1 cellular context compared by ENCODE assay signal in the genomic region with DNA sequence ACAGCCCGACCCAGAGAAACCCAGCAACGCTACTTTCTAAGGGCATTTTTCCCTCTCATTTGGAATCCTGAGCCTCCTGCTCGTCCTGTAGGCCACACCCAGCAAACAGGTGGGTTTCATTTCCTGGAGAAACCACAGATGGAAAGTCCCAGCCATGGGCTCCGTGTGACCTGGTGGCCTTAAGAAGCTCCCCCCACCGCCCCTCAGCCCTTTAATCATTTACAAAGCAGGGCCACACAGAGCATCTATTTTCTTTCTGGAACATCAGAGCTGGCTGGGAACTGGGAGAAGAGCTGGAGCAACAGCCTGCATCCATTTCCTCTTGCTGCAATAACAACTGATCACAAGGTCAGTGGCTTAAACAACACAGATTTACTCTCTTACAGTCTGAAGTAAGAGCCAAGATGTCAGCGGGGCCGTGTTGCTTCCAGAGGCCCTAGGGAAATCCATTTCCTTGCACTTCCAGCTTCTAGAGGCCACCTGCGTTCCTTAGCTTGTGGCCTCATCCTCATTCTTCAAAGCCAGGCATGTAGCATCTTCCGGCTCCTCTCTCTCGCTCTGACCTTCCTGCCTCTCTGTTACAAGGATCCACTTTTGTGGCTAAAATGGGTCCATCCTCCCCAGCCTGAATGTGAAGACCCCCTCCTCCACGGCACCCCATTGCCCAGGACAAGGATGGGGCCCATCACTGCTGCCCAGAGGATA.
TF ChIP-seq lines count a peak whose summit lies in the region.

No MANE protein-coding gene starts in this region.

TF ChIP-seq in HepG2, 621 proteins besides CTCF, POLR2A, EP300 and RAD21 (continued from another document and continues in another):
- TF ChIP-seq, protein P1, sequence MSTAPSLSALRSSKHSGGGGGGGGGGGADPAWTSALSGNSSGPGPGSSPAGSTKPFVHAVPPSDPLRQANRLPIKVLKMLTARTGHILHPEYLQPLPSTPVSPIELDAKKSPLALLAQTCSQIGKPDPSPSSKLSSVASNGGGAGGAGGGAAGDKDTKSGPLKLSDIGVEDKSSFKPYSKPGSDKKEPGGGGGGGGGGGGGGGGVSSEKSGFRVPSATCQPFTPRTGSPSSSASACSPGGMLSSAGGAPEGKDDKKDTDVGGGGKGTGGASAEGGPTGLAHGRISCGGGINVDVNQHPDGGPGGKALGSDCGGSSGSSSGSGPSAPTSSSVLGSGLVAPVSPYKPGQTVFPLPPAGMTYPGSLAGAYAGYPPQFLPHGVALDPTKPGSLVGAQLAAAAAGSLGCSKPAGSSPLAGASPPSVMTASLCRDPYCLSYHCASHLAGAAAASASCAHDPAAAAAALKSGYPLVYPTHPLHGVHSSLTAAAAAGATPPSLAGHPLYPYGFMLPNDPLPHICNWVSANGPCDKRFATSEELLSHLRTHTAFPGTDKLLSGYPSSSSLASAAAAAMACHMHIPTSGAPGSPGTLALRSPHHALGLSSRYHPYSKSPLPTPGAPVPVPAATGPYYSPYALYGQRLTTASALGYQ (CRISPR knock-in tag; IDR thresholded peaks at IDR 0.05): no peak
- TF ChIP-seq, protein P2, sequence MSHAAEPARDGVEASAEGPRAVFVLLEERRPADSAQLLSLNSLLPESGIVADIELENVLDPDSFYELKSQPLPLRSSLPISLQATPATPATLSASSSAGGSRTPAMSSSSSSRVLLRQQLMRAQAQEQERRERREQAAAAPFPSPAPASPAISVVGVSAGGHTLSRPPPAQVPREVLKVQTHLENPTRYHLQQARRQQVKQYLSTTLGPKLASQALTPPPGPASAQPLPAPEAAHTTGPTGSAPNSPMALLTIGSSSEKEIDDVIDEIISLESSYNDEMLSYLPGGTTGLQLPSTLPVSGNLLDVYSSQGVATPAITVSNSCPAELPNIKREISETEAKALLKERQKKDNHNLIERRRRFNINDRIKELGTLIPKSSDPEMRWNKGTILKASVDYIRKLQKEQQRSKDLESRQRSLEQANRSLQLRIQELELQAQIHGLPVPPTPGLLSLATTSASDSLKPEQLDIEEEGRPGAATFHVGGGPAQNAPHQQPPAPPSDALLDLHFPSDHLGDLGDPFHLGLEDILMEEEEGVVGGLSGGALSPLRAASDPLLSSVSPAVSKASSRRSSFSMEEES (CRISPR knock-in tag; IDR thresholded peaks at IDR 0.05): peak; percentile 57
- peak; percentile 67 for TF ChIP-seq GATAD2A (CRISPR knock-in tag; IDR thresholded peaks at IDR 0.05)
- 0 out of 2 replicates have a peak, but pooled peaks have one; percentile 57 for TF ChIP-seq FOXO1 (CRISPR knock-in tag; IDR thresholded peaks at IDR 0.05)
- TF ChIP-seq, protein P3, sequence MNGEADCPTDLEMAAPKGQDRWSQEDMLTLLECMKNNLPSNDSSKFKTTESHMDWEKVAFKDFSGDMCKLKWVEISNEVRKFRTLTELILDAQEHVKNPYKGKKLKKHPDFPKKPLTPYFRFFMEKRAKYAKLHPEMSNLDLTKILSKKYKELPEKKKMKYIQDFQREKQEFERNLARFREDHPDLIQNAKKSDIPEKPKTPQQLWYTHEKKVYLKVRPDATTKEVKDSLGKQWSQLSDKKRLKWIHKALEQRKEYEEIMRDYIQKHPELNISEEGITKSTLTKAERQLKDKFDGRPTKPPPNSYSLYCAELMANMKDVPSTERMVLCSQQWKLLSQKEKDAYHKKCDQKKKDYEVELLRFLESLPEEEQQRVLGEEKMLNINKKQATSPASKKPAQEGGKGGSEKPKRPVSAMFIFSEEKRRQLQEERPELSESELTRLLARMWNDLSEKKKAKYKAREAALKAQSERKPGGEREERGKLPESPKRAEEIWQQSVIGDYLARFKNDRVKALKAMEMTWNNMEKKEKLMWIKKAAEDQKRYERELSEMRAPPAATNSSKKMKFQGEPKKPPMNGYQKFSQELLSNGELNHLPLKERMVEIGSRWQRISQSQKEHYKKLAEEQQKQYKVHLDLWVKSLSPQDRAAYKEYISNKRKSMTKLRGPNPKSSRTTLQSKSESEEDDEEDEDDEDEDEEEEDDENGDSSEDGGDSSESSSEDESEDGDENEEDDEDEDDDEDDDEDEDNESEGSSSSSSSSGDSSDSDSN (CRISPR knock-in tag; IDR thresholded peaks at IDR 0.05): 0 out of 2 replicates have a peak, but pooled peaks have one; percentile 19
- TF ChIP-seq, protein P4, sequence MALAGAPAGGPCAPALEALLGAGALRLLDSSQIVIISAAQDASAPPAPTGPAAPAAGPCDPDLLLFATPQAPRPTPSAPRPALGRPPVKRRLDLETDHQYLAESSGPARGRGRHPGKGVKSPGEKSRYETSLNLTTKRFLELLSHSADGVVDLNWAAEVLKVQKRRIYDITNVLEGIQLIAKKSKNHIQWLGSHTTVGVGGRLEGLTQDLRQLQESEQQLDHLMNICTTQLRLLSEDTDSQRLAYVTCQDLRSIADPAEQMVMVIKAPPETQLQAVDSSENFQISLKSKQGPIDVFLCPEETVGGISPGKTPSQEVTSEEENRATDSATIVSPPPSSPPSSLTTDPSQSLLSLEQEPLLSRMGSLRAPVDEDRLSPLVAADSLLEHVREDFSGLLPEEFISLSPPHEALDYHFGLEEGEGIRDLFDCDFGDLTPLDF (CRISPR knock-in tag; IDR thresholded peaks at IDR 0.05): no peak
- TF ChIP-seq, protein P5, sequence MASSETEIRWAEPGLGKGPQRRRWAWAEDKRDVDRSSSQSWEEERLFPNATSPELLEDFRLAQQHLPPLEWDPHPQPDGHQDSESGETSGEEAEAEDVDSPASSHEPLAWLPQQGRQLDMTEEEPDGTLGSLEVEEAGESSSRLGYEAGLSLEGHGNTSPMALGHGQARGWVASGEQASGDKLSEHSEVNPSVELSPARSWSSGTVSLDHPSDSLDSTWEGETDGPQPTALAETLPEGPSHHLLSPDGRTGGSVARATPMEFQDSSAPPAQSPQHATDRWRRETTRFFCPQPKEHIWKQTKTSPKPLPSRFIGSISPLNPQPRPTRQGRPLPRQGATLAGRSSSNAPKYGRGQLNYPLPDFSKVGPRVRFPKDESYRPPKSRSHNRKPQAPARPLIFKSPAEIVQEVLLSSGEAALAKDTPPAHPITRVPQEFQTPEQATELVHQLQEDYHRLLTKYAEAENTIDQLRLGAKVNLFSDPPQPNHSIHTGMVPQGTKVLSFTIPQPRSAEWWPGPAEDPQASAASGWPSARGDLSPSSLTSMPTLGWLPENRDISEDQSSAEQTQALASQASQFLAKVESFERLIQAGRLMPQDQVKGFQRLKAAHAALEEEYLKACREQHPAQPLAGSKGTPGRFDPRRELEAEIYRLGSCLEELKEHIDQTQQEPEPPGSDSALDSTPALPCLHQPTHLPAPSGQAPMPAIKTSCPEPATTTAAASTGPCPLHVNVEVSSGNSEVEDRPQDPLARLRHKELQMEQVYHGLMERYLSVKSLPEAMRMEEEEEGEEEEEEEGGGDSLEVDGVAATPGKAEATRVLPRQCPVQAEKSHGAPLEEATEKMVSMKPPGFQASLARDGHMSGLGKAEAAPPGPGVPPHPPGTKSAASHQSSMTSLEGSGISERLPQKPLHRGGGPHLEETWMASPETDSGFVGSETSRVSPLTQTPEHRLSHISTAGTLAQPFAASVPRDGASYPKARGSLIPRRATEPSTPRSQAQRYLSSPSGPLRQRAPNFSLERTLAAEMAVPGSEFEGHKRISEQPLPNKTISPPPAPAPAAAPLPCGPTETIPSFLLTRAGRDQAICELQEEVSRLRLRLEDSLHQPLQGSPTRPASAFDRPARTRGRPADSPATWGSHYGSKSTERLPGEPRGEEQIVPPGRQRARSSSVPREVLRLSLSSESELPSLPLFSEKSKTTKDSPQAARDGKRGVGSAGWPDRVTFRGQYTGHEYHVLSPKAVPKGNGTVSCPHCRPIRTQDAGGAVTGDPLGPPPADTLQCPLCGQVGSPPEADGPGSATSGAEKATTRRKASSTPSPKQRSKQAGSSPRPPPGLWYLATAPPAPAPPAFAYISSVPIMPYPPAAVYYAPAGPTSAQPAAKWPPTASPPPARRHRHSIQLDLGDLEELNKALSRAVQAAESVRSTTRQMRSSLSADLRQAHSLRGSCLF (CRISPR knock-in tag; IDR thresholded peaks at IDR 0.05; ENCODE audit: borderline replicate concordance): 0 out of 2 replicates have a peak, but pooled peaks have one; percentile 3
- TF ChIP-seq GATAD1 (CRISPR knock-in tag; IDR thresholded peaks at IDR 0.05): 0 out of 2 replicates have a peak, but pooled peaks have one; percentile 15
- peak; percentile 53 for TF ChIP-seq SAP130 (CRISPR knock-in tag; IDR thresholded peaks at IDR 0.05; ENCODE audit: low read depth)
- TF ChIP-seq ZKSCAN8 (CRISPR knock-in tag; IDR thresholded peaks at IDR 0.05; ENCODE audit: borderline replicate concordance): 0 out of 2 replicates have a peak, but pooled peaks have one; percentile 25
- TF ChIP-seq SALL1 (CRISPR knock-in tag; IDR thresholded peaks at IDR 0.05): peak; percentile 21; the same call in 1 of the 2 replicates
- peak; percentile 40; the same call in 1 of the 2 replicates for TF ChIP-seq NFKBIZ (CRISPR knock-in tag; IDR thresholded peaks at IDR 0.05)
- no peak for TF ChIP-seq ZNF543 (CRISPR knock-in tag; IDR thresholded peaks at IDR 0.05)
- peak; percentile 38; the same call in 1 of the 2 replicates for TF ChIP-seq TAF1 (CRISPR knock-in tag; IDR thresholded peaks at IDR 0.05)
- no peak for TF ChIP-seq HMG20B (CRISPR knock-in tag; conservative IDR thresholded peaks at IDR 0.05)
- TF ChIP-seq, protein P6, sequence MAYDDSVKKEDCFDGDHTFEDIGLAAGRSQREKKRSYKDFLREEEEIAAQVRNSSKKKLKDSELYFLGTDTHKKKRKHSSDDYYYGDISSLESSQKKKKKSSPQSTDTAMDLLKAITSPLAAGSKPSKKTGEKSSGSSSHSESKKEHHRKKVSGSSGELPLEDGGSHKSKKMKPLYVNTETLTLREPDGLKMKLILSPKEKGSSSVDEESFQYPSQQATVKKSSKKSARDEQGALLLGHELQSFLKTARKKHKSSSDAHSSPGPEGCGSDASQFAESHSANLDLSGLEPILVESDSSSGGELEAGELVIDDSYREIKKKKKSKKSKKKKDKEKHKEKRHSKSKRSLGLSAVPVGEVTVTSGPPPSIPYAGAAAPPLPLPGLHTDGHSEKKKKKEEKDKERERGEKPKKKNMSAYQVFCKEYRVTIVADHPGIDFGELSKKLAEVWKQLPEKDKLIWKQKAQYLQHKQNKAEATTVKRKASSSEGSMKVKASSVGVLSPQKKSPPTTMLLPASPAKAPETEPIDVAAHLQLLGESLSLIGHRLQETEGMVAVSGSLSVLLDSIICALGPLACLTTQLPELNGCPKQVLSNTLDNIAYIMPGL (CRISPR knock-in tag; IDR thresholded peaks at IDR 0.05; ENCODE audit: borderline replicate concordance in 1 of 2, low read depth in 1 of 2): 0 out of 4 replicates have a peak, but pooled peaks of 1 of the 2 experiments have one; percentile 12
- no peak for TF ChIP-seq ZSCAN12 (CRISPR knock-in tag; IDR thresholded peaks at IDR 0.05)
- TF ChIP-seq DMAP1 (CRISPR knock-in tag; IDR thresholded peaks at IDR 0.05): peak; percentile 26; the same call in 1 of the 2 replicates
- peak; percentile 5; the same call in 1 of the 2 replicates for TF ChIP-seq MYC (CRISPR knock-in tag; IDR thresholded peaks at IDR 0.05; ENCODE audit: borderline replicate concordance)
- peak; percentile 74; the same call in 1 of the 2 replicates for TF ChIP-seq ZNF614 (CRISPR knock-in tag; IDR thresholded peaks at IDR 0.05; ENCODE audit: borderline replicate concordance)
- no peak for TF ChIP-seq ZFP36L2 (CRISPR knock-in tag; IDR thresholded peaks at IDR 0.05)
- TF ChIP-seq, protein P7, sequence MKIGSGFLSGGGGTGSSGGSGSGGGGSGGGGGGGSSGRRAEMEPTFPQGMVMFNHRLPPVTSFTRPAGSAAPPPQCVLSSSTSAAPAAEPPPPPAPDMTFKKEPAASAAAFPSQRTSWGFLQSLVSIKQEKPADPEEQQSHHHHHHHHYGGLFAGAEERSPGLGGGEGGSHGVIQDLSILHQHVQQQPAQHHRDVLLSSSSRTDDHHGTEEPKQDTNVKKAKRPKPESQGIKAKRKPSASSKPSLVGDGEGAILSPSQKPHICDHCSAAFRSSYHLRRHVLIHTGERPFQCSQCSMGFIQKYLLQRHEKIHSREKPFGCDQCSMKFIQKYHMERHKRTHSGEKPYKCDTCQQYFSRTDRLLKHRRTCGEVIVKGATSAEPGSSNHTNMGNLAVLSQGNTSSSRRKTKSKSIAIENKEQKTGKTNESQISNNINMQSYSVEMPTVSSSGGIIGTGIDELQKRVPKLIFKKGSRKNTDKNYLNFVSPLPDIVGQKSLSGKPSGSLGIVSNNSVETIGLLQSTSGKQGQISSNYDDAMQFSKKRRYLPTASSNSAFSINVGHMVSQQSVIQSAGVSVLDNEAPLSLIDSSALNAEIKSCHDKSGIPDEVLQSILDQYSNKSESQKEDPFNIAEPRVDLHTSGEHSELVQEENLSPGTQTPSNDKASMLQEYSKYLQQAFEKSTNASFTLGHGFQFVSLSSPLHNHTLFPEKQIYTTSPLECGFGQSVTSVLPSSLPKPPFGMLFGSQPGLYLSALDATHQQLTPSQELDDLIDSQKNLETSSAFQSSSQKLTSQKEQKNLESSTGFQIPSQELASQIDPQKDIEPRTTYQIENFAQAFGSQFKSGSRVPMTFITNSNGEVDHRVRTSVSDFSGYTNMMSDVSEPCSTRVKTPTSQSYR (CRISPR knock-in tag; IDR thresholded peaks at IDR 0.05; ENCODE audit: borderline replicate concordance): no peak
- no peak for TF ChIP-seq GABPA (IDR thresholded peaks at IDR 0.05; ENCODE audit: low read depth, low read length)
- no peak for TF ChIP-seq GABPA (CRISPR knock-in tag; IDR thresholded peaks at IDR 0.05; ENCODE audit: low read depth)
- TF ChIP-seq TARDBP (CRISPR knock-in tag; IDR thresholded peaks at IDR 0.05): no peak
- no peak for TF ChIP-seq ZNF713 (CRISPR knock-in tag; IDR thresholded peaks at IDR 0.05)
- TF ChIP-seq ZNF12 (CRISPR knock-in tag; IDR thresholded peaks at IDR 0.05): peak; percentile 99
- peak; percentile 87 for TF ChIP-seq GFI1 (CRISPR knock-in tag; IDR thresholded peaks at IDR 0.05; ENCODE audit: borderline replicate concordance)
- no peak for TF ChIP-seq ZNF564 (CRISPR knock-in tag; IDR thresholded peaks at IDR 0.05)
- TF ChIP-seq ZMYM3 (CRISPR knock-in tag; IDR thresholded peaks at IDR 0.05): peak; percentile 92
- no peak for TF ChIP-seq SKI (IDR thresholded peaks at IDR 0.05; ENCODE audit: partially characterized antibody)
- TF ChIP-seq SIN3A (IDR thresholded peaks at IDR 0.05; ENCODE audit: borderline replicate concordance, low read depth, low read length): no peak
- TF ChIP-seq NFYB (CRISPR knock-in tag; IDR thresholded peaks at IDR 0.05): no peak
- TF ChIP-seq ZNF850 (CRISPR knock-in tag; conservative IDR thresholded peaks at IDR 0.05): no peak
- TF ChIP-seq, protein P8, sequence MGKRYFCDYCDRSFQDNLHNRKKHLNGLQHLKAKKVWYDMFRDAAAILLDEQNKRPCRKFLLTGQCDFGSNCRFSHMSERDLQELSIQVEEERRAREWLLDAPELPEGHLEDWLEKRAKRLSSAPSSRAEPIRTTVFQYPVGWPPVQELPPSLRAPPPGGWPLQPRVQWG (CRISPR knock-in tag; IDR thresholded peaks at IDR 0.05; ENCODE audit: borderline replicate concordance, low read depth): no peak
- TF ChIP-seq ZNF143 (CRISPR knock-in tag; IDR thresholded peaks at IDR 0.05): no peak
- peak; percentile 46; the same call in 1 of the 2 replicates for TF ChIP-seq NAIF1 (CRISPR knock-in tag; IDR thresholded peaks at IDR 0.05; ENCODE audit: borderline replicate concordance)
